8 cellular contexts compared by ENCODE assay signal in the genomic region with DNA sequence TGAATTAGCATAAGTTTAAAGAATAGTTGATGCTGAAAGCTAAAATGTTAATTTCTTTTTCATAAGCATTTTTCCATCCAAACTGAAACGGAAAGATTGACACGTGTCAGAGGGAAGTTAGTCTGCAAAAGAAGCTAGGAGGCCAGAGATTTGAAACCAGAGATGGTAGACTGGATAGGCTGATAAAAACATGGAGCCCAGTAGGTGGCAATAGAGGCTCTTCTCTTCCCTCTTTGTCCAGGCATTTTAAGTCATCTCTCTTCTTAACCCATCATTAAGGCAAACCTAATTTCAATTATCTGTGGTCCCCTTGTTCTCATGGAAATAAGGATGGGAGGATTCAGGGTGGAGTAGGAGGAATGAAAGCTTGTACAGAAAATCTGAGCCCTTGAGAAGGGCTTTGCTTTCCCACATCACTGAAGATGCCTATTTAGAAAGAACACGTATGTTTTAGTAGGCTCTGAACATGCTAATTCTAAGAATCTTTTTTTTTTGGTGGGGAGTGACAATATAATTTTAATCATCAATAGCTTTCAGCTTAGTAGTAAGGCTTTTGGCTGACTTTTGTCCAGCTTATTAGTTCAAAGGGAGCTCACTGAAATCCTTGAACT.
DNase-seq lines count a peak whose midpoint lies in the region; ATAC-seq, FAIRE-seq and TF ChIP-seq lines count a peak whose summit lies in the region.

No MANE protein-coding gene starts in this region.

- intact Hi-C loops in K562 (cut with micrococcal nuclease): loop anchor here (1.0 to 5.0 kb wide), 2 partner anchors 219 to 296 kb away; no protein-coding TSS in a partner anchor

- H3K36me3 ChIP-seq in GM23248 (ENCODE audit: low read depth): no peaks in the 10 kb centered on the region
- H3K36me3 ChIP-seq in K562 (ENCODE audit: control insufficient read depth, insufficient read depth, low read length): no peaks in the 10 kb centered on the region

- no peaks in the 10 kb centered on the region for H3F3A ChIP-seq in GM23248 (ENCODE audit: insufficient read depth)

- FAIRE-seq in K562 (lab: Jason Lieb, UNC): peak; percentile 71

- no peaks in the 10 kb centered on the region for H3K27me3 ChIP-seq in GM23248 (replicated peaks; ENCODE audit: insufficient read depth)
- no peaks in the 10 kb centered on the region for H3K27me3 ChIP-seq in K562 (ENCODE audit: control insufficient read depth in 2 of 2, insufficient read depth in 2 of 2, low read length in 2 of 2)

- TF ChIP-seq POLR2A in K562 (conservative IDR thresholded peaks at IDR 0.05): no peak

- H3K9me3 ChIP-seq in GM23248 (ENCODE audit: low read depth) (no peaks in the 10 kb centered on the region), K562 (replicated peaks; ENCODE audit: control insufficient read depth, insufficient read depth, low read depth, low read length) (no peaks in the 10 kb centered on the region)

- 33% methylated on average over 3 of the region's 3 CpGs for WGBS in GM23248 (ENCODE audit: low coverage in 1 of 2, low lambda C conversion rate in 2 of 2, missing lambda C conversion rate in 2 of 2), 2 experiments
- 0% methylated on average over 3 of the region's 3 CpGs for WGBS in K562 (ENCODE audit: insufficient coverage, low coverage, missing lambda C conversion rate)

- no peak for DNase-seq in AG04449 (ENCODE audit: low read depth, low spot score)
- peak; percentile 72 for DNase-seq in GM23248
- peak; percentile 69 for DNase-seq in NCI-H345 treated with DMSO at 0.1 percent for 48 hours (lab: John Stamatoyannopoulos, UW; ENCODE audit: unreplicated experiment)
- peak; percentile 20 to 53 (median 32) for DNase-seq in K562 (ENCODE audit: extremely low read depth in 1 of 4, low spot score in 3 of 4)
- peak; percentile 59 for DNase-seq in kidney tubule cell (ENCODE audit: low spot score)
- no peak for DNase-seq in germinal center (ENCODE audit: low spot score)

- no peak for TF ChIP-seq EP300 in K562 (IDR thresholded peaks at IDR 0.05; ENCODE audit: low read length)

- H3K27ac ChIP-seq in GM23248: no peak overlapping the region
- H3K27ac ChIP-seq in K562 (ENCODE audit: extremely low read depth, low read depth, low read length): no peak overlapping the region

- TF ChIP-seq CTCF in AG04449 (IDR thresholded peaks at IDR 0.05; ENCODE audit: insufficient read depth, low read length, missing control alignments) (peak; percentile 67), K562 (IDR thresholded peaks at IDR 0.05 in 2 of 3, conservative IDR thresholded peaks at IDR 0.05 in 1 of 3; ENCODE audit: insufficient read depth in 2 of 3, low read depth in 1 of 3, low read length in 3 of 3) (peak; percentile 53 to 68 (median 58))

- peak; percentile 35 to 68; a peak in 3 of 4 replicates for TF ChIP-seq RAD21 in K562 (CRISPR knock-in tag; conservative IDR thresholded peaks at IDR 0.05 in 1 of 2, IDR thresholded peaks at IDR 0.05 in 1 of 2)

- H2AFZ ChIP-seq in GM23248 (no peak overlapping the region), K562 (ENCODE audit: low read depth, low read length) (no peak overlapping the region)

- H3K4me2 ChIP-seq in GM23248 (ENCODE audit: unreplicated experiment): no peak overlapping the region
- no peak overlapping the region for H3K4me2 ChIP-seq in K562 (ENCODE audit: insufficient read depth, low read length)

- no peaks in the 10 kb centered on the region for H3K9me2 ChIP-seq in GM23248 (ENCODE audit: insufficient read depth)

- BruUV-seq in K562 (replicated peaks; lab: Mats Ljungman, UMichigan): no TSS peak

- H3K9me1 ChIP-seq in K562 (ENCODE audit: control insufficient read depth, insufficient read depth, low read length): no peaks in the 10 kb centered on the region

- no peaks in the 10 kb centered on the region for H4K20me1 ChIP-seq in GM23248 (ENCODE audit: insufficient read depth)
- no peaks in the 10 kb centered on the region for H4K20me1 ChIP-seq in K562 (replicated peaks; ENCODE audit: control insufficient read depth, insufficient read depth, low read length)

- CTCF ChIA-PET in AG04449 (lab: Yijun Ruan, JAX): interaction anchor here (0.6 to 6.7 kb wide), 56 partner anchors 8 to 1878 kb away, joined by 3 to 101 read pairs (median 4); a partner anchor contains a TSS
- CTCF ChIA-PET in K562 (lab: Yijun Ruan, JAX; ENCODE audit: low intra/inter-chr PET ratio): interaction anchor here (0.8 to 1.1 kb wide), 2 partner anchors 219 to 220 kb away, joined by 3 to 5 read pairs; no protein-coding TSS in a partner anchor

- H3K79me2 ChIP-seq in GM23248 (ENCODE audit: insufficient read depth) (no peaks in the 10 kb centered on the region), K562 (ENCODE audit: control insufficient read depth, insufficient read depth, low read length) (no peaks in the 10 kb centered on the region)

- POLR2A ChIA-PET in AG04449 (lab: Yijun Ruan, JAX): no interaction called here
- POLR2A ChIA-PET in K562 (lab: Yijun Ruan, JAX): interaction anchor here (1.0 kb wide), 1 partner anchor 25 kb away, joined by 3 read pairs; no protein-coding TSS in a partner anchor

- in situ Hi-C loops in GM23248 (cut with MboI) (loop anchor here (10.0 kb wide), 1 partner anchor 219 kb away; no protein-coding TSS in a partner anchor), K562 (cut with MboI) (loop anchor here (10.0 kb wide), 1 partner anchor 299 kb away; no protein-coding TSS in a partner anchor)

- ATAC-seq in K562 (peak; percentile 77), HG02642 (IDR thresholded peaks at IDR 0.05; ENCODE audit: poor library complexity, unreplicated experiment) (no peak), GM21423 (IDR thresholded peaks at IDR 0.05; ENCODE audit: unreplicated experiment) (no peak)

- H3K4me3 ChIP-seq in AG04449 (ENCODE audit: low read depth, low read length) (no peak overlapping the region), GM23248 (no peak overlapping the region), K562 (no peak overlapping the region)

- no peak overlapping the region for H3K9ac ChIP-seq in GM23248
- H3K9ac ChIP-seq in K562 (ENCODE audit: insufficient read depth in 1 of 2, low read depth in 2 of 2, low read length in 2 of 2): no peak overlapping the region

- H3K4me1 ChIP-seq in GM23248 (ENCODE audit: insufficient read depth) (no peaks in the 10 kb centered on the region), K562 (replicated peaks in 1 of 2; ENCODE audit: control insufficient read depth in 2 of 2, insufficient read depth in 2 of 2, low read length in 2 of 2) (peaks cover 0 to 5% of the 10 kb centered on the region in 2 experiments; a peak in 2 of 5 replicates)

TF ChIP-seq in K562, 482 proteins besides CTCF, POLR2A, EP300 and RAD21:
- TF ChIP-seq SMC3 (conservative IDR thresholded peaks at IDR 0.05; ENCODE audit: insufficient read depth, low read depth, low read length): 0 out of 2 replicates have a peak, but pooled peaks have one; percentile 23
- TF ChIP-seq, protein P1, sequence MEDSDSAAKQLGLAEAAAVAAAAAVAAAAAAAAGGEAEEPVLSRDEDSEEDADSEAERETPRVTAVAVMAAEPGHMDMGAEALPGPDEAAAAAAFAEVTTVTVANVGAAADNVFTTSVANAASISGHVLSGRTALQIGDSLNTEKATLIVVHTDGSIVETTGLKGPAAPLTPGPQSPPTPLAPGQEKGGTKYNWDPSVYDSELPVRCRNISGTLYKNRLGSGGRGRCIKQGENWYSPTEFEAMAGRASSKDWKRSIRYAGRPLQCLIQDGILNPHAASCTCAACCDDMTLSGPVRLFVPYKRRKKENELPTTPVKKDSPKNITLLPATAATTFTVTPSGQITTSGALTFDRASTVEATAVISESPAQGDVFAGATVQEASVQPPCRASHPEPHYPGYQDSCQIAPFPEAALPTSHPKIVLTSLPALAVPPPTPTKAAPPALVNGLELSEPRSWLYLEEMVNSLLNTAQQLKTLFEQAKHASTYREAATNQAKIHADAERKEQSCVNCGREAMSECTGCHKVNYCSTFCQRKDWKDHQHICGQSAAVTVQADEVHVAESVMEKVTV (CRISPR knock-in tag; IDR thresholded peaks at IDR 0.05): 0 out of 2 replicates have a peak, but pooled peaks have one; percentile 12
- TF ChIP-seq ETV6 (IDR thresholded peaks at IDR 0.05; ENCODE audit: borderline replicate concordance in 1 of 2, low read depth in 2 of 2, low read length in 1 of 2): no peak
- TF ChIP-seq ETV6 (CRISPR knock-in tag; IDR thresholded peaks at IDR 0.05; ENCODE audit: borderline replicate concordance): no peak

Comparison
In these comparisons a context has a peak if more than half of its experiments do, and no peak if none do; other contexts are left out.
1. DNase-seq: peak in GM23248 (single experiment), NCI-H345 treated with DMSO at 0.1 percent for 48 hours (single experiment), K562 (4 of 4) and kidney tubule cell (single experiment); none in AG04449 (single experiment) and germinal center (single experiment).